In genomic region chr5:39995990-39996389, GRCh38 we compare ENCODE assay signal across 22 cellular contexts.
"Had no signal": no experiment of that assay in that cellular context is flagged by ENCODE, and none has a peak within 500 bp of the region (broad histone marks: within the 10 kb centered on the region; RNA-seq: fewer than 3 reads in every experiment).

No MANE protein-coding gene starts in this region.

- DNase-seq: KBM-7, MG63, NCI-H1092, NCI-H1105 treated with DMSO at 0.1 percent for 48 hours, NCI-H1417 treated with DMSO at 0.1 percent for 48 hours, NCI-H146, NCI-H1694 treated with DMSO at 0.1 percent for 48 hours, NCI-H1930, NCI-H2081, NCI-H2107, NCI-H226, NCI-H446, NCI-H510A, NCI-H524 treated with DMSO at 0.1 percent for 48 hours, NCI-H69, NCI-H774, Right ventricle myocardium superior, SIG-M5 had no signal

- ATAC-seq: Panc1 had no signal

- H3K4me1 ChIP-seq: SJSA1 had no signal

- H3K36me3 ChIP-seq: MG63, SJSA1 had no signal

- H3K4me3 ChIP-seq: MG63, SJSA1, SK-N-MC had no signal

- H3K27ac ChIP-seq: HL-60, SJSA1, SK-N-MC had no signal

- H3K9me3 ChIP-seq: MG63, SJSA1 had no signal

- H3K27me3 ChIP-seq: MG63, SJSA1 had no signal
